ENCODE assay signal across 8 cellular contexts in the genomic region with DNA sequence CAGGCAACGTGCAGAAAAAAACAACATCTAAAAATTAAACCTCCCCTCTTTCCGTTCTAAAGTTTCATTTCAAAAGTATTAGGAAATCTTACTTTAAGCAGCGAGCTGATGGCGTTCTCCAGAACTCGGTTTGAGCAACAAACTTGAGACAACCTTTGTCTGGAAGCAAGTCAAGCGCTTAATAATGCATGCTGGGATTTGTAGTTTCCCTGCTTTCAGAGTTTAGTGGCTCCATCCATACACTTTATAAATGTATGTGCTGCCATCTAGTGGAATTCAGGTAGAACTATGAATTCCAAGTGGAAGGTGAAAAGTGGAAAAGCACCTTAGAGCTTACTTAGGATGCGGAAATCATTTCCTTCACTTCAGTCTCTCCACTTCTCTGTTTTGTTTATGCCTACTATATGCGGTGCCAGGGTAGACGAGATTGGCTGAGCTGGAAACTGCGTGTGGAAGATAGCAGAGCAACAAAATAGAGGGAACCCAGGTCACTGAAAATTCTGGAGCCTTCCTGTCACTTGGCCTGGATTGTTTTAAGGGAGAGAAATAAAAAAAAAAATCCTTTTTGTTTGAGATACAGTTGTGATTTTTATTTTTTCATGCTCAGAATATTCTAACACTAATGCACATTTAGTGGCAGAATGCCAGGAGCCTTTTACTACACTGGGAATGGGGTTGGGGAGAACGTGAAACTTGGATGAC. TPM values are rescaled to one million over a fixed set of nuclear protein-coding genes. Genes with fewer than 3 reads are reported as not detected.
DNase-seq lines count a peak whose midpoint lies in the region; ATAC-seq and TF ChIP-seq lines count a peak whose summit lies in the region.

A gene (minus strand): TSS at position 144 of the 702 bp plus-strand sequence. CDS start 3,580 bp downstream, outside the sequence.

- no peaks in the 10 kb centered on the region for H3K9me3 ChIP-seq in right atrium auricular region

- peaks cover 0 to 21% of the 10 kb centered on the region in 2 donors for H3K4me1 ChIP-seq in right atrium auricular region

- no peaks in the 10 kb centered on the region for H3K27me3 ChIP-seq in right atrium auricular region

- no peak for TF ChIP-seq POLR2A in NB4 (IDR thresholded peaks at IDR 0.05; ENCODE audit: extremely low read depth, insufficient read length)

- ATAC-seq in HG02678 (IDR thresholded peaks at IDR 0.05; ENCODE audit: unreplicated experiment) (peak; percentile 98), SK-N-SH treated with all-trans-retinoic acid at 6 μM for 48 hours (peak; percentile 97)

- intact Hi-C loops in posterior vena cava (cut with DNase I), result loop anchor here in 1 of 2 donors (10.0 kb wide), 1 partner anchor 55 kb away; no protein-coding TSS in a partner anchor

- peak; percentile 26 for DNase-seq in 8988T
- DNase-seq in NB4 (ENCODE audit: low read depth), result peak; percentile 89
- peak; percentile 96 for DNase-seq in astrocyte of the spinal cord (ENCODE audit: low read depth, low spot score)
- DNase-seq in right atrium auricular region (ENCODE audit: low spot score), result peak; percentile 71
- DNase-seq in posterior vena cava (ENCODE audit: low spot score), result no peak

- H3K4me3 ChIP-seq in NB4 (ENCODE audit: low read depth, low read length) (peak within 1 kb of the TSS; percentile 66), astrocyte of the spinal cord (ENCODE audit: low read depth, low read length) (peak within 1 kb of the TSS; percentile 59), right atrium auricular region (peak within 1 kb of the TSS; percentile 36 to 51)

- TF ChIP-seq CTCF in GM12873 (IDR thresholded peaks at IDR 0.05; ENCODE audit: insufficient read depth, low read depth, low read length, missing control alignments), result peak; percentile 62
- TF ChIP-seq CTCF in NB4 (IDR thresholded peaks at IDR 0.05; ENCODE audit: low read depth, low read length), result peak; percentile 48
- TF ChIP-seq CTCF in astrocyte of the spinal cord (IDR thresholded peaks at IDR 0.05; ENCODE audit: low read depth, low read length), result peak; percentile 60
- TF ChIP-seq CTCF in right atrium auricular region (IDR thresholded peaks at IDR 0.05), result peak; percentile 57 to 90

- peak within 1 kb of the TSS; percentile 54 to 70 for H3K27ac ChIP-seq in right atrium auricular region

- in situ Hi-C loops in astrocyte of the spinal cord (cut with HindIII; ENCODE audit: low sequenced_read_pairs), result no loop called here

- no peaks in the 10 kb centered on the region for H3K36me3 ChIP-seq in right atrium auricular region

TF ChIP-seq in SK-N-SH treated with all-trans-retinoic acid at 6 μM for 48 hours, 23 proteins besides CTCF, POLR2A, EP300 and RAD21:
- TF ChIP-seq, protein P1, sequence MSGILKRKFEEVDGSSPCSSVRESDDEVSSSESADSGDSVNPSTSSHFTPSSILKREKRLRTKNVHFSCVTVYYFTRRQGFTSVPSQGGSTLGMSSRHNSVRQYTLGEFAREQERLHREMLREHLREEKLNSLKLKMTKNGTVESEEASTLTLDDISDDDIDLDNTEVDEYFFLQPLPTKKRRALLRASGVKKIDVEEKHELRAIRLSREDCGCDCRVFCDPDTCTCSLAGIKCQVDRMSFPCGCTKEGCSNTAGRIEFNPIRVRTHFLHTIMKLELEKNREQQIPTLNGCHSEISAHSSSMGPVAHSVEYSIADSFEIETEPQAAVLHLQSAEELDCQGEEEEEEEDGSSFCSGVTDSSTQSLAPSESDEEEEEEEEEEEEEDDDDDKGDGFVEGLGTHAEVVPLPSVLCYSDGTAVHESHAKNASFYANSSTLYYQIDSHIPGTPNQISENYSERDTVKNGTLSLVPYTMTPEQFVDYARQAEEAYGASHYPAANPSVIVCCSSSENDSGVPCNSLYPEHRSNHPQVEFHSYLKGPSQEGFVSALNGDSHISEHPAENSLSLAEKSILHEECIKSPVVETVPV (CRISPR knock-in tag; IDR thresholded peaks at IDR 0.05), result no peak
- TF ChIP-seq ZNF70 (CRISPR knock-in tag; IDR thresholded peaks at IDR 0.05), result no peak
- TF ChIP-seq, protein P2, sequence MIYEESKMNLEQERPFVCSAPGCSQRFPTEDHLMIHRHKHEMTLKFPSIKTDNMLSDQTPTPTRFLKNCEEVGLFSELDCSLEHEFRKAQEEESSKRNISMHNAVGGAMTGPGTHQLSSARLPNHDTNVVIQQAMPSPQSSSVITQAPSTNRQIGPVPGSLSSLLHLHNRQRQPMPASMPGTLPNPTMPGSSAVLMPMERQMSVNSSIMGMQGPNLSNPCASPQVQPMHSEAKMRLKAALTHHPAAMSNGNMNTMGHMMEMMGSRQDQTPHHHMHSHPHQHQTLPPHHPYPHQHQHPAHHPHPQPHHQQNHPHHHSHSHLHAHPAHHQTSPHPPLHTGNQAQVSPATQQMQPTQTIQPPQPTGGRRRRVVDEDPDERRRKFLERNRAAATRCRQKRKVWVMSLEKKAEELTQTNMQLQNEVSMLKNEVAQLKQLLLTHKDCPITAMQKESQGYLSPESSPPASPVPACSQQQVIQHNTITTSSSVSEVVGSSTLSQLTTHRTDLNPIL (CRISPR knock-in tag; IDR thresholded peaks at IDR 0.05; ENCODE audit: low read depth), result no peak
- no peak for TF ChIP-seq CSDC2 (CRISPR knock-in tag; IDR thresholded peaks at IDR 0.05)

RNA-seq across cellular contexts. Expression of the gene that starts here (rescaled TPM):
- total RNA-seq in right atrium auricular region (10 to 100 TPM; 32.8 to 36.4 TPM), posterior vena cava (10 to 100 TPM; 40.1 to 41.2 TPM)
